Comparison of ENCODE assay signal across 8 cellular contexts in genomic region chrX:129769467-129770154, GRCh38. TPM values are rescaled to one million over a fixed set of nuclear protein-coding genes. Genes with fewer than 3 reads are reported as not detected.
A peak's percentile ranks its signal among the peaks of the same experiment; 100 is the strongest.
DNase-seq lines count a peak whose midpoint lies in the region; ATAC-seq lines count a peak whose summit lies in the region.

No MANE protein-coding gene starts in this region.

- H3K36me3 ChIP-seq in CD8-positive, alpha-beta memory T cell (ENCODE audit: insufficient read depth, low read length) = no peaks in the 10 kb centered on the region

- H3K27me3 ChIP-seq in CD8-positive, alpha-beta memory T cell (ENCODE audit: insufficient read depth, low read length, poor library complexity, severe bottlenecking) = no peaks in the 10 kb centered on the region

- H3K4me3 Mint-ChIP-seq in CD8-positive, alpha-beta memory T cell = peak overlapping the region; percentile 50 to 82 (median 66)
- peak overlapping the region; percentile 38 for H3K4me3 Mint-ChIP-seq in activated naive CD8-positive, alpha-beta T cell
- peak overlapping the region in 1 of 2 donors; percentile 39 for H3K4me3 Mint-ChIP-seq in stimulated activated naive B cell treated with anti-CD40 and anti-IgM and Interleukin-4, amounts not matched to agents 10 μg/mL and 1 μg/mL and 100 μg/mL, for 72 hours

- DNase-seq in CD8-positive, alpha-beta memory T cell = peak; percentile 60 to 90 (median 77)
- DNase-seq in NK-92 (lab: John Stamatoyannopoulos, UW; ENCODE audit: unreplicated experiment) (peak; percentile 2), occipital lobe (lab: John Stamatoyannopoulos, UW) (no peak), NCI-H1092 treated with DMSO at 0.1 percent for 48 hours (lab: John Stamatoyannopoulos, UW) (no peak), 8988T (no peak)
- DNase-seq in stimulated activated naive B cell treated with anti-CD40 and anti-IgM and Interleukin-4, amounts not matched to agents 10 μg/mL and 1 μg/mL and 100 μg/mL, for 72 hours = no peak

- H3K27ac ChIP-seq in CD8-positive, alpha-beta memory T cell (ENCODE audit: low read depth, low read length) = peak overlapping the region; percentile 25

- peak overlapping the region; percentile 62 to 93 (median 88) for H3K27ac Mint-ChIP-seq in CD8-positive, alpha-beta memory T cell
- H3K27ac Mint-ChIP-seq in activated naive CD8-positive, alpha-beta T cell = peak overlapping the region; percentile 88
- peak overlapping the region; percentile 79 for H3K27ac Mint-ChIP-seq in stimulated activated naive B cell treated with anti-CD40 and anti-IgM and Interleukin-4, amounts not matched to agents 10 μg/mL and 1 μg/mL and 100 μg/mL, for 72 hours

- POLR2A ChIA-PET in CD8-positive, alpha-beta memory T cell (lab: Charles Lee) = interaction anchor here (1.7 to 6.4 kb wide), 3 partner anchors 10 to 17 kb away, joined by 5 to 82 read pairs (median 8); partner anchors contain the start of gene SASH3

- H3K4me3 ChIP-seq in CD8-positive, alpha-beta memory T cell (ENCODE audit: low read length) = peak overlapping the region; percentile 36

- H3K4me1 ChIP-seq in CD8-positive, alpha-beta memory T cell (ENCODE audit: insufficient read depth, low read length) = peaks cover 73% of the 10 kb centered on the region

- H3K9me3 Mint-ChIP-seq in CD8-positive, alpha-beta memory T cell = no peaks in the 10 kb centered on the region
- H3K9me3 Mint-ChIP-seq in activated naive CD8-positive, alpha-beta T cell (ENCODE audit: low read depth) = no peaks in the 10 kb centered on the region
- H3K9me3 Mint-ChIP-seq in stimulated activated naive B cell treated with anti-CD40 and anti-IgM and Interleukin-4, amounts not matched to agents 10 μg/mL and 1 μg/mL and 100 μg/mL, for 72 hours = no peaks in the 10 kb centered on the region

- peak; percentile 44 for ATAC-seq in GM21737 (IDR thresholded peaks at IDR 0.05; ENCODE audit: unreplicated experiment)
- peak; percentile 30 to 57 for ATAC-seq in stimulated activated naive B cell treated with anti-CD40 and anti-IgM and Interleukin-4, amounts not matched to agents 10 μg/mL and 1 μg/mL and 100 μg/mL, for 72 hours (replicated peaks)

- H3K27me3 Mint-ChIP-seq in CD8-positive, alpha-beta memory T cell = no peaks in the 10 kb centered on the region
- H3K27me3 Mint-ChIP-seq in activated naive CD8-positive, alpha-beta T cell = no peaks in the 10 kb centered on the region
- H3K27me3 Mint-ChIP-seq in stimulated activated naive B cell treated with anti-CD40 and anti-IgM and Interleukin-4, amounts not matched to agents 10 μg/mL and 1 μg/mL and 100 μg/mL, for 72 hours = no peaks in the 10 kb centered on the region

- no peaks in the 10 kb centered on the region for H3K36me3 Mint-ChIP-seq in CD8-positive, alpha-beta memory T cell
- no peaks in the 10 kb centered on the region for H3K36me3 Mint-ChIP-seq in activated naive CD8-positive, alpha-beta T cell
- H3K36me3 Mint-ChIP-seq in stimulated activated naive B cell treated with anti-CD40 and anti-IgM and Interleukin-4, amounts not matched to agents 10 μg/mL and 1 μg/mL and 100 μg/mL, for 72 hours = no peaks in the 10 kb centered on the region

- no peaks in the 10 kb centered on the region for H3K9me3 ChIP-seq in CD8-positive, alpha-beta memory T cell (ENCODE audit: low read length)

- CTCF ChIA-PET in CD8-positive, alpha-beta memory T cell (lab: Charles Lee) = interaction anchor here (1.1 to 6.2 kb wide), 7 partner anchors 8 to 114 kb away, joined by 3 to 37 read pairs (median 8); partner anchors contain the start of gene APLN

- H3K4me1 Mint-ChIP-seq in CD8-positive, alpha-beta memory T cell = peaks cover 72 to 81% (median 75%) of the 10 kb centered on the region in 3 donors
- peaks cover 60% of the 10 kb centered on the region for H3K4me1 Mint-ChIP-seq in activated naive CD8-positive, alpha-beta T cell (ENCODE audit: low read depth)
- H3K4me1 Mint-ChIP-seq in stimulated activated naive B cell treated with anti-CD40 and anti-IgM and Interleukin-4, amounts not matched to agents 10 μg/mL and 1 μg/mL and 100 μg/mL, for 72 hours = peaks cover 35 to 68% of the 10 kb centered on the region in 2 donors

RNA-seq across cellular contexts. Expression of gene SASH3, which starts 10.1 kb away (rescaled TPM):
- total RNA-seq in CD8-positive, alpha-beta memory T cell = 100 to 1,000 TPM; 140 to 147 TPM
- polyA plus RNA-seq in CD8-positive, alpha-beta memory T cell = 296 TPM
- total RNA-seq in occipital lobe = 0.62 TPM

RNA-seq across cellular contexts. Expression of gene XPNPEP2, which starts 30.8 kb away (rescaled TPM):
- total RNA-seq in CD8-positive, alpha-beta memory T cell = under 1 TPM; 0.28 to 0.29 TPM
- polyA plus RNA-seq in CD8-positive, alpha-beta memory T cell = 1.2 TPM
- total RNA-seq in occipital lobe = 0.31 TPM

Comparison
In these comparisons a context has a peak if more than half of its experiments do, and no peak if none do; other contexts are left out.
1. DNase-seq: peak in CD8-positive, alpha-beta memory T cell (5 of 5) and NK-92 (single experiment); none in stimulated activated naive B cell treated with anti-CD40 and anti-IgM and Interleukin-4, amounts not matched to agents 10 μg/mL and 1 μg/mL and 100 μg/mL, for 72 hours (single experiment), occipital lobe (single experiment), NCI-H1092 treated with DMSO at 0.1 percent for 48 hours (single experiment) and 8988T (single experiment).
2. RNA of gene SASH3, which starts 10.1 kb away (total RNA-seq): 140 to 147 TPM in CD8-positive, alpha-beta memory T cell; 0.62 TPM in occipital lobe (single experiment); every median in the first group is over 10 times any median in the second.
3. Peak in every context shown above with its lines, with median percentiles within 50 percentile points of each other: H3K27ac Mint-ChIP-seq.